30 cellular contexts compared by ENCODE assay signal in genomic region chr6:117538615-117539014, GRCh38.
"Had no signal": no experiment of that assay in that cellular context is flagged by ENCODE, and none has a peak within 500 bp of the region (broad histone marks: within the 10 kb centered on the region; RNA-seq: fewer than 3 reads in every experiment).

No MANE protein-coding gene starts in this region.

- H3K36me3 ChIP-seq: colonic mucosa, neural progenitor cell had no signal

- H3K4me2 ChIP-seq: neural progenitor cell had no signal

- H3K36me3 Mint-ChIP-seq: stimulated activated memory B cell treated with anti-CD40 and anti-IgM and Interleukin-4, amounts not matched to agents 10 μg/mL and 1 μg/mL and 100 μg/mL, for 72 hours had no signal

- DNase-seq: colonic mucosa; effector CD8-positive, alpha-beta T cell; endodermal cell; foreskin keratinocyte; glutamatergic neuron; heart right ventricle; hippocampal formation; left cardiac atrium; left lung; mesenchymal stem cell; mucosa of descending colon; naive thymus-derived CD4-positive, alpha-beta T cell; stimulated activated CD4-positive, alpha-beta T cell treated with anti-CD3 and anti-CD28 coated beads, Interleukin-2, amount 100 ng/mL, for 24 hours; stimulated activated CD4-positive, alpha-beta T cell treated with anti-CD3 and anti-CD28 coated beads, Interleukin-4, amount 100 ng/mL, for 4 hours; stimulated activated naive CD8-positive, alpha-beta T cell treated with anti-CD3 and anti-CD28 coated beads, Interleukin-15, Interleukin-2, amounts not matched to agents 100 U/mL and 50 U/mL, for 24 hours; substantia nigra; testis; upper lobe of left lung had no signal

- ATAC-seq: foreskin keratinocyte; gastroesophageal sphincter; heart right ventricle; left cardiac atrium; left lung; mucosa of descending colon; naive thymus-derived CD4-positive, alpha-beta T cell; sciatic nerve; stimulated activated memory B cell treated with anti-CD40 and anti-IgM and Interleukin-4, amounts not matched to agents 10 μg/mL and 1 μg/mL and 100 μg/mL, for 72 hours; stimulated activated naive CD8-positive, alpha-beta T cell treated with anti-CD3 and anti-CD28 coated beads, Interleukin-15, Interleukin-2, amounts not matched to agents 100 U/mL and 50 U/mL, for 24 hours had no signal

- H3K4me3 Mint-ChIP-seq: dendritic cell treated with granulocyte-macrophage colony-stimulating factor and Interleukin-4, amounts not matched to agents 40 ng/mL and 50 ng/mL, for 4 days; endodermal cell; mesothelial cell of epicardium; naive thymus-derived CD4-positive, alpha-beta T cell; nephron; neural progenitor cell; stimulated activated memory B cell treated with anti-CD40 and anti-IgM and Interleukin-4, amounts not matched to agents 10 μg/mL and 1 μg/mL and 100 μg/mL, for 72 hours had no signal

- H3K9me3 Mint-ChIP-seq: dendritic cell treated with granulocyte-macrophage colony-stimulating factor and Interleukin-4, amounts not matched to agents 40 ng/mL and 50 ng/mL, for 4 days; endodermal cell; mesothelial cell of epicardium; naive thymus-derived CD4-positive, alpha-beta T cell; nephron; neural progenitor cell; stimulated activated memory B cell treated with anti-CD40 and anti-IgM and Interleukin-4, amounts not matched to agents 10 μg/mL and 1 μg/mL and 100 μg/mL, for 72 hours had no signal

- H3K27me3 ChIP-seq: colonic mucosa, esophagus muscularis mucosa, foreskin keratinocyte, gastroesophageal sphincter, heart right ventricle, left lung, neural progenitor cell, right atrium auricular region, testis, tibial nerve, upper lobe of left lung had no signal

- H3K4me1 ChIP-seq: colonic mucosa, esophagus muscularis mucosa, gastroesophageal sphincter, left lung, parathyroid adenoma, right atrium auricular region, testis had no signal

- H3K27ac ChIP-seq: colonic mucosa, esophagus muscularis mucosa, foreskin keratinocyte, gastroesophageal sphincter, heart right ventricle, left lung, neural progenitor cell, parathyroid adenoma, right atrium auricular region, testis, tibial nerve, upper lobe of left lung had no signal

- H2AFZ ChIP-seq: neural progenitor cell, parathyroid adenoma had no signal

- H3K9me3 ChIP-seq: colonic mucosa, esophagus muscularis mucosa, gastroesophageal sphincter, heart right ventricle, left lung, mucosa of descending colon, right atrium auricular region, testis, tibial nerve, upper lobe of left lung had no signal

- H3K27me3 Mint-ChIP-seq: dendritic cell treated with granulocyte-macrophage colony-stimulating factor and Interleukin-4, amounts not matched to agents 40 ng/mL and 50 ng/mL, for 4 days; progenitor cell of endocrine pancreas had no signal

- H3K9ac ChIP-seq: neural progenitor cell, parathyroid adenoma had no signal

- H3K4me3 ChIP-seq: colonic mucosa, esophagus muscularis mucosa, gastroesophageal sphincter, heart right ventricle, left lung, mucosa of descending colon, neural progenitor cell, right atrium auricular region, testis, tibial nerve, upper lobe of left lung had no signal

- H3K4me1 Mint-ChIP-seq: nephron; stimulated activated memory B cell treated with anti-CD40 and anti-IgM and Interleukin-4, amounts not matched to agents 10 μg/mL and 1 μg/mL and 100 μg/mL, for 72 hours had no signal

- H3K27ac Mint-ChIP-seq: dendritic cell treated with granulocyte-macrophage colony-stimulating factor and Interleukin-4, amounts not matched to agents 40 ng/mL and 50 ng/mL, for 4 days; endodermal cell; mesothelial cell of epicardium; naive thymus-derived CD4-positive, alpha-beta T cell; nephron; neural progenitor cell; progenitor cell of endocrine pancreas; stimulated activated memory B cell treated with anti-CD40 and anti-IgM and Interleukin-4, amounts not matched to agents 10 μg/mL and 1 μg/mL and 100 μg/mL, for 72 hours had no signal

- H3K79me2 ChIP-seq: parathyroid adenoma had no signal
